ENCODE assay signal across 1 cellular context in genomic region chr10:86446424-86446823, GRCh38.
TF ChIP-seq lines count a peak whose summit lies in the region.

No MANE protein-coding gene starts in this region.

TF ChIP-seq in IMR-90, 13 proteins besides CTCF, POLR2A, EP300 and RAD21:
- TF ChIP-seq CEBPB (IDR thresholded peaks at IDR 0.05; ENCODE audit: low read depth, low read length), result peak; percentile 72
- no peak for TF ChIP-seq RCOR1 (IDR thresholded peaks at IDR 0.05; ENCODE audit: insufficient replicate concordance, low read length)
